ENCODE assay signal across 8 cellular contexts in the genomic region with DNA sequence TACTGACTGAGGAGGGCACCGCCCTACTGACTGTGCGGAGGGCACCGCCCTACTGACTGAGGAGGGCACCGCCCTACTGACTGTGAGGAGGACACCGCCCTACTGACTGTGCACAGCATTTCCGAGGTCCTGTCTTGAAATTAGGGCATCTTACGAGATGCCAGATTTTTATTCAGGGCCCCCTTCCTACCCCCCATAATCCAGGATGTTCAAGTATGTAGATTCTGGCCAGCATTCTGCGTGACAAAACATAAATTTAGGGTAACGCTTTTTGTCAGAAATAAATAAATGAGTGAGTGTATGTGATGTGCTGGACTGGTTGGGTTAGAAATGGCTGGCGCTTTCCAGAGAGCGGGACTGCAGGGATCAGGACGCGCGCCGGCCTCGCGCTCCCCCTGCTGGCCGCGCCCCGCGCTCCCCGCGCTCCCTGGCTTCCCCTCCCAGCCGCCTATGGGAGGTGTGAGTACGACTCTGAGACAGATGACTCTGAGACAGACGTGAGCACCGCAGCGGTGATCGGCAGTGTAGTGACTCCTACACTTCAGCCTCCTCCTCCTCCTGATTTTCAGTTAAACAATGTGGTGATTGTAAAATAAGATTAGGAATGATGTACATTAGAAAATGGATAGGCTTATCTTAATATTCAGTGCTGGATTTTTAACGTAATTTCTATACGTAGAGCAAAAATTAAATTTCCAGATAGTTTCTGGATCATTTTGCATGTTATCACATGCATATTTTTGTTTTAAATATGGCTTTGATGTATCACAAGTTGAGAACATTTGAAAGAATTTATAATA.
DNase-seq lines count a peak whose midpoint lies in the region; ATAC-seq, FAIRE-seq and TF ChIP-seq lines count a peak whose summit lies in the region.

No MANE protein-coding gene starts in this region.

- H3K27me3 ChIP-seq in bronchial epithelial cell (ENCODE audit: control insufficient read depth, insufficient read depth, low read length) (no peaks in the 10 kb centered on the region), kidney epithelial cell (ENCODE audit: control insufficient read depth, insufficient read depth, low read length) (no peaks in the 10 kb centered on the region)

- no peak overlapping the region for H3K4me3 ChIP-seq in bronchial epithelial cell (ENCODE audit: low read depth, low read length)
- no peak overlapping the region for H3K4me3 ChIP-seq in kidney epithelial cell (ENCODE audit: low read depth, low read length)

- ATAC-seq in GM18517 (IDR thresholded peaks at IDR 0.05; ENCODE audit: unreplicated experiment) (peak; percentile 94), HG03025 (IDR thresholded peaks at IDR 0.05; ENCODE audit: low FRiP score, unreplicated experiment) (peak; percentile 85)

- FAIRE-seq in A204.1 (lab: Jason Lieb, UNC) (peak; percentile 90), bronchial epithelial cell (lab: Jason Lieb, UNC) (no peak)

- TF ChIP-seq CTCF in bronchial epithelial cell (IDR thresholded peaks at IDR 0.05; ENCODE audit: insufficient read depth, low read length, severe bottlenecking) (peak; percentile 99), kidney epithelial cell (IDR thresholded peaks at IDR 0.05; ENCODE audit: insufficient read depth, low read length, poor library complexity, severe bottlenecking) (peak; percentile 66)

- DNase-seq in NCI-H2171 treated with DMSO at 0.1 percent for 48 hours (lab: John Stamatoyannopoulos, UW) (peak; percentile 77), bronchial epithelial cell (ENCODE audit: low read depth) (peak; percentile 69), kidney epithelial cell (ENCODE audit: low read depth) (no peak)
- peak; percentile 37 for DNase-seq in activated CD4-positive, CD25-positive, alpha-beta regulatory T cell treated with anti-CD3 and anti-CD28 coated beads, Interleukin-2, amount 50 U/mL, for 16 hours (ENCODE audit: low read depth, low spot score)
- DNase-seq in stimulated activated CD4-positive, alpha-beta T cell treated with anti-CD3 and anti-CD28 coated beads, Interleukin-2, amount 100 ng/mL, for 4 hours (ENCODE audit: low read depth): peak; percentile 48

- no peaks in the 10 kb centered on the region for H3K36me3 ChIP-seq in bronchial epithelial cell (ENCODE audit: control insufficient read depth, insufficient read depth, low read length)
- H3K36me3 ChIP-seq in kidney epithelial cell (ENCODE audit: control insufficient read depth, insufficient read depth, low read length): no peaks in the 10 kb centered on the region
